1 cellular context compared by ENCODE assay signal in the genomic region with DNA sequence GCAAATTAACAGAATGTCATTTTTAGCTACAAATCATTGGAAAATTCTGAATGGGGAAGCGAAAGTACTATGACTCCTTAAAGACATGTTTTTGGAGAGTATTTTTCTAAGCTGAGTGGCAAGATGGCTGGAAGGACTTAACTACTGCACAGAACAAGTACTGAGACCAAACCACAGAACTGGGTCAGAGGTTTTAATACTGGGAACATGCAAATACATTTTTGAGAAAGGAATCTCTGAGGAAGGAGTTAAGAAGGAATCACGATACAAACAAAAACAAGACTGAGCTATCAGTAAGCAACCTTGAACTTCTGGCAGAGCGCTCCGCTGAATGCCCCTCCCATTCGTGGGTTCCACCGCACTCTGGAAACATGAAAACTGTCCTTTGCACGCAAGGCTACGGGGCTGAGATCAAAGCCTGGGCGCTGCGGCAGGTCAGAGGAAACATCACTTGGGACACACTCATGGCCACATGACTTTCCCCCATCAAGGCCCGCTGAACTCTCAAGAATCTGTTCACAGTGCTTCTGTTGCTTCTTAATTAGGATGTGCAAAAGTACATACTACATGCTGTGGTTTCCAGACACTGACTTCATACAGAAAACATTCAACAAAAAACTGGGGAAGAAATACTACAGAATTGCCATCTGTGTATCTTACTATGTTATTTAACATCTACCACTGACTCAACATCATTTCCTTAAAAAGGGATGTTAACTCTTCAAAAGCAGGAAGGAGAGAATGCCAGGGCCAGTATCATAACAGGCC.
TF ChIP-seq lines count a peak whose summit lies in the region.

No MANE protein-coding gene starts in this region.

TF ChIP-seq in HepG2, 621 proteins besides CTCF, POLR2A, EP300 and RAD21 (continued from another document and continues in another):
- TF ChIP-seq, protein P1, sequence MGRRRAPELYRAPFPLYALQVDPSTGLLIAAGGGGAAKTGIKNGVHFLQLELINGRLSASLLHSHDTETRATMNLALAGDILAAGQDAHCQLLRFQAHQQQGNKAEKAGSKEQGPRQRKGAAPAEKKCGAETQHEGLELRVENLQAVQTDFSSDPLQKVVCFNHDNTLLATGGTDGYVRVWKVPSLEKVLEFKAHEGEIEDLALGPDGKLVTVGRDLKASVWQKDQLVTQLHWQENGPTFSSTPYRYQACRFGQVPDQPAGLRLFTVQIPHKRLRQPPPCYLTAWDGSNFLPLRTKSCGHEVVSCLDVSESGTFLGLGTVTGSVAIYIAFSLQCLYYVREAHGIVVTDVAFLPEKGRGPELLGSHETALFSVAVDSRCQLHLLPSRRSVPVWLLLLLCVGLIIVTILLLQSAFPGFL (CRISPR knock-in tag; IDR thresholded peaks at IDR 0.05) = no peak
- TF ChIP-seq SIX1 (CRISPR knock-in tag; IDR thresholded peaks at IDR 0.05; ENCODE audit: borderline replicate concordance) (peak; percentile 79), ZNF256 (CRISPR knock-in tag; conservative IDR thresholded peaks at IDR 0.05) (peak; percentile 85; the same call in 1 of the 2 replicates), RFX3 (CRISPR knock-in tag; IDR thresholded peaks at IDR 0.05) (no peak; the same call in 1 of the 2 replicates), ZNF644 (CRISPR knock-in tag; IDR thresholded peaks at IDR 0.05; ENCODE audit: low read depth) (peak; percentile 94), JUN (CRISPR knock-in tag; IDR thresholded peaks at IDR 0.05) (peak; percentile 80; the same call in 1 of the 2 replicates), HNRNPUL1 (IDR thresholded peaks at IDR 0.05; ENCODE audit: low read depth, low read length) (no peak), SP1 (IDR thresholded peaks at IDR 0.05) (no peak), SP1 (CRISPR knock-in tag; IDR thresholded peaks at IDR 0.05) (peak; percentile 77; the same call in 1 of the 2 replicates), ZNF543 (CRISPR knock-in tag; IDR thresholded peaks at IDR 0.05) (peak; percentile 66; the same call in 1 of the 2 replicates), ZNF768 (CRISPR knock-in tag; IDR thresholded peaks at IDR 0.05) (peak; percentile 55; the same call in 1 of the 2 replicates), BRCA1 (CRISPR knock-in tag; IDR thresholded peaks at IDR 0.05) (no peak), ZSCAN30 (CRISPR knock-in tag; IDR thresholded peaks at IDR 0.05) (no peak), IRF2 (CRISPR knock-in tag; IDR thresholded peaks at IDR 0.05) (peak; percentile 99), IKZF4 (CRISPR knock-in tag; IDR thresholded peaks at IDR 0.05; ENCODE audit: borderline replicate concordance, low read depth, not compliant biosample characterization) (peak; percentile 54), ZNF746 (CRISPR knock-in tag; IDR thresholded peaks at IDR 0.05) (peak; percentile 83; the same call in 1 of the 2 replicates), ZNF7 (CRISPR knock-in tag; IDR thresholded peaks at IDR 0.05) (no peak), ZFP62 (CRISPR knock-in tag; IDR thresholded peaks at IDR 0.05) (no peak), POGZ (CRISPR knock-in tag; IDR thresholded peaks at IDR 0.05) (peak; percentile 98), RFXAP (CRISPR knock-in tag; IDR thresholded peaks at IDR 0.05; ENCODE audit: borderline replicate concordance) (peak; percentile 80), KDM6A (CRISPR knock-in tag; IDR thresholded peaks at IDR 0.05; ENCODE audit: low read depth) (peak; percentile 97), ZNF878 (CRISPR knock-in tag; IDR thresholded peaks at IDR 0.05) (peak; percentile 92), FOXC1 (CRISPR knock-in tag; IDR thresholded peaks at IDR 0.05; ENCODE audit: borderline replicate concordance) (peak; percentile 69; the same call in 1 of the 2 replicates), ZNF446 (CRISPR knock-in tag; IDR thresholded peaks at IDR 0.05) (no peak; the same call in 1 of the 2 replicates), REXO4 (CRISPR knock-in tag; IDR thresholded peaks at IDR 0.05; ENCODE audit: borderline replicate concordance) (no peak), TOPORS (CRISPR knock-in tag; IDR thresholded peaks at IDR 0.05) (peak; percentile 61; the same call in 1 of the 2 replicates), KAT7 (CRISPR knock-in tag; IDR thresholded peaks at IDR 0.05; ENCODE audit: borderline replicate concordance) (peak; percentile 96), STAG1 (CRISPR knock-in tag; IDR thresholded peaks at IDR 0.05) (no peak), TRIM24 (CRISPR knock-in tag; IDR thresholded peaks at IDR 0.05) (no peak), MTF2 (CRISPR knock-in tag; IDR thresholded peaks at IDR 0.05; ENCODE audit: borderline replicate concordance) (no peak), ZNF660 (CRISPR knock-in tag; IDR thresholded peaks at IDR 0.05; ENCODE audit: borderline replicate concordance, low read depth) (no peak), MIXL1 (CRISPR knock-in tag; IDR thresholded peaks at IDR 0.05) (peak; percentile 97), ZNF556 (CRISPR knock-in tag; IDR thresholded peaks at IDR 0.05; ENCODE audit: borderline replicate concordance) (peak; percentile 95; the same call in 1 of the 2 replicates)
- TF ChIP-seq, protein P2, sequence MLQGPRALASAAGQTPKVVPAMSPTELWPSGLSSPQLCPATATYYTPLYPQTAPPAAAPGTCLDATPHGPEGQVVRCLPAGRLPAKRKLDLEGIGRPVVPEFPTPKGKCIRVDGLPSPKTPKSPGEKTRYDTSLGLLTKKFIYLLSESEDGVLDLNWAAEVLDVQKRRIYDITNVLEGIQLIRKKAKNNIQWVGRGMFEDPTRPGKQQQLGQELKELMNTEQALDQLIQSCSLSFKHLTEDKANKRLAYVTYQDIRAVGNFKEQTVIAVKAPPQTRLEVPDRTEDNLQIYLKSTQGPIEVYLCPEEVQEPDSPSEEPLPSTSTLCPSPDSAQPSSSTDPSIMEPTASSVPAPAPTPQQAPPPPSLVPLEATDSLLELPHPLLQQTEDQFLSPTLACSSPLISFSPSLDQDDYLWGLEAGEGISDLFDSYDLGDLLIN (CRISPR knock-in tag; IDR thresholded peaks at IDR 0.05; ENCODE audit: borderline replicate concordance) = no peak
- TF ChIP-seq, protein P3, sequence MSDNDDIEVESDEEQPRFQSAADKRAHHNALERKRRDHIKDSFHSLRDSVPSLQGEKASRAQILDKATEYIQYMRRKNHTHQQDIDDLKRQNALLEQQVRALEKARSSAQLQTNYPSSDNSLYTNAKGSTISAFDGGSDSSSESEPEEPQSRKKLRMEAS (IDR thresholded peaks at IDR 0.05) = peak; percentile 93
- TF ChIP-seq, protein P4, sequence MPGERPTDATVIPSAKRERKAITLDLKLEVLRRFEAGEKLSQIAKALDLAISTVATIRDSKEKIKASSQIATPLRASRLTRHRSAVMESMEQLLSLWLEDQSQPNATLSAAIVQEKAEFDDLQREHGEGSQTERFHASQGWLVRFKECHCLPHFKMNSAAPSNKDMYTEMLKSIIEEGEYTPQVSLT (CRISPR knock-in tag; IDR thresholded peaks at IDR 0.05; ENCODE audit: borderline replicate concordance, low read depth) = no peak
- TF ChIP-seq, protein P5, sequence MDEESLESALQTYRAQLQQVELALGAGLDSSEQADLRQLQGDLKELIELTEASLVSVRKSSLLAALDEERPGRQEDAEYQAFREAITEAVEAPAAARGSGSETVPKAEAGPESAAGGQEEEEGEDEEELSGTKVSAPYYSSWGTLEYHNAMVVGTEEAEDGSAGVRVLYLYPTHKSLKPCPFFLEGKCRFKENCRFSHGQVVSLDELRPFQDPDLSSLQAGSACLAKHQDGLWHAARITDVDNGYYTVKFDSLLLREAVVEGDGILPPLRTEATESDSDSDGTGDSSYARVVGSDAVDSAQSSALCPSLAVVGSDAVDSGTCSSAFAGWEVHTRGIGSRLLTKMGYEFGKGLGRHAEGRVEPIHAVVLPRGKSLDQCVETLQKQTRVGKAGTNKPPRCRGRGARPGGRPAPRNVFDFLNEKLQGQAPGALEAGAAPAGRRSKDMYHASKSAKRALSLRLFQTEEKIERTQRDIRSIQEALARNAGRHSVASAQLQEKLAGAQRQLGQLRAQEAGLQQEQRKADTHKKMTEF (CRISPR knock-in tag; IDR thresholded peaks at IDR 0.05) = peak; percentile 99
- TF ChIP-seq, protein P6, sequence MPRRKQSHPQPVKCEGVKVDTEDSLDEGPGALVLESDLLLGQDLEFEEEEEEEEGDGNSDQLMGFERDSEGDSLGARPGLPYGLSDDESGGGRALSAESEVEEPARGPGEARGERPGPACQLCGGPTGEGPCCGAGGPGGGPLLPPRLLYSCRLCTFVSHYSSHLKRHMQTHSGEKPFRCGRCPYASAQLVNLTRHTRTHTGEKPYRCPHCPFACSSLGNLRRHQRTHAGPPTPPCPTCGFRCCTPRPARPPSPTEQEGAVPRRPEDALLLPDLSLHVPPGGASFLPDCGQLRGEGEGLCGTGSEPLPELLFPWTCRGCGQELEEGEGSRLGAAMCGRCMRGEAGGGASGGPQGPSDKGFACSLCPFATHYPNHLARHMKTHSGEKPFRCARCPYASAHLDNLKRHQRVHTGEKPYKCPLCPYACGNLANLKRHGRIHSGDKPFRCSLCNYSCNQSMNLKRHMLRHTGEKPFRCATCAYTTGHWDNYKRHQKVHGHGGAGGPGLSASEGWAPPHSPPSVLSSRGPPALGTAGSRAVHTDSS (CRISPR knock-in tag; conservative IDR thresholded peaks at IDR 0.05) = no peak
- TF ChIP-seq, protein P7, sequence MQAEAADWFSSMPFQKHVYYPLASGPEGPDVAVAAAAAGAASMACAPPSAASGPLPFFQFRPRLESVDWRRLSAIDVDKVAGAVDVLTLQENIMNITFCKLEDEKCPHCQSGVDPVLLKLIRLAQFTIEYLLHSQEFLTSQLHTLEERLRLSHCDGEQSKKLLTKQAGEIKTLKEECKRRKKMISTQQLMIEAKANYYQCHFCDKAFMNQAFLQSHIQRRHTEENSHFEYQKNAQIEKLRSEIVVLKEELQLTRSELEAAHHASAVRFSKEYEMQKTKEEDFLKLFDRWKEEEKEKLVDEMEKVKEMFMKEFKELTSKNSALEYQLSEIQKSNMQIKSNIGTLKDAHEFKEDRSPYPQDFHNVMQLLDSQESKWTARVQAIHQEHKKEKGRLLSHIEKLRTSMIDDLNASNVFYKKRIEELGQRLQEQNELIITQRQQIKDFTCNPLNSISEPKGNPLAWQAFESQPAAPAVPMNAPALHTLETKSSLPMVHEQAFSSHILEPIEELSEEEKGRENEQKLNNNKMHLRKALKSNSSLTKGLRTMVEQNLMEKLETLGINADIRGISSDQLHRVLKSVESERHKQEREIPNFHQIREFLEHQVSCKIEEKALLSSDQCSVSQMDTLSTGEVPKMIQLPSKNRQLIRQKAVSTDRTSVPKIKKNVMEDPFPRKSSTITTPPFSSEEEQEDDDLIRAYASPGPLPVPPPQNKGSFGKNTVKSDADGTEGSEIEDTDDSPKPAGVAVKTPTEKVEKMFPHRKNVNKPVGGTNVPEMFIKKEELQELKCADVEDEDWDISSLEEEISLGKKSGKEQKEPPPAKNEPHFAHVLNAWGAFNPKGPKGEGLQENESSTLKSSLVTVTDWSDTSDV (CRISPR knock-in tag; IDR thresholded peaks at IDR 0.05) = no peak
- TF ChIP-seq, protein P8, sequence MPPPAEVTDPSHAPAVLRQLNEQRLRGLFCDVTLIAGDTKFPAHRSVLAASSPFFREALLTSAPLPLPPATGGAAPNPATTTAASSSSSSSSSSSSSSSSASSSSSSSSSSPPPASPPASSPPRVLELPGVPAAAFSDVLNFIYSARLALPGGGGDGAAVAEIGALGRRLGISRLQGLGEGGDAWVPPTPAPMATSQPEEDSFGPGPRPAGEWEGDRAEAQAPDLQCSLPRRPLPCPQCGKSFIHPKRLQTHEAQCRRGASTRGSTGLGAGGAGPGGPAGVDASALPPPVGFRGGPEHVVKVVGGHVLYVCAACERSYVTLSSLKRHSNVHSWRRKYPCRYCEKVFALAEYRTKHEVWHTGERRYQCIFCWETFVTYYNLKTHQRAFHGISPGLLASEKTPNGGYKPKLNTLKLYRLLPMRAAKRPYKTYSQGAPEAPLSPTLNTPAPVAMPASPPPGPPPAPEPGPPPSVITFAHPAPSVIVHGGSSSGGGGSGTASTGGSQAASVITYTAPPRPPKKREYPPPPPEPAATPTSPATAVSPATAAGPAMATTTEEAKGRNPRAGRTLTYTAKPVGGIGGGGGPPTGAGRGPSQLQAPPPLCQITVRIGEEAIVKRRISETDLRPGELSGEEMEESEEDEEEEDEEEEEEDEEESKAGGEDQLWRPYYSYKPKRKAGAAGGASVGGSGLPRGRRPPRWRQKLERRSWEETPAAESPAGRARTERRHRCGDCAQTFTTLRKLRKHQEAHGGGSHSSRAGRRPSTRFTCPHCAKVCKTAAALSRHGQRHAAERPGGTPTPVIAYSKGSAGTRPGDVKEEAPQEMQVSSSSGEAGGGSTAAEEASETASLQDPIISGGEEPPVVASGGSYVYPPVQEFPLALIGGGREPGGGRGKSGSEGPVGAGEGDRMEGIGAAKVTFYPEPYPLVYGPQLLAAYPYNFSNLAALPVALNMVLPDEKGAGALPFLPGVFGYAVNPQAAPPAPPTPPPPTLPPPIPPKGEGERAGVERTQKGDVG (CRISPR knock-in tag; IDR thresholded peaks at IDR 0.05; ENCODE audit: borderline replicate concordance) = peak; percentile 95
- TF ChIP-seq, protein P9, sequence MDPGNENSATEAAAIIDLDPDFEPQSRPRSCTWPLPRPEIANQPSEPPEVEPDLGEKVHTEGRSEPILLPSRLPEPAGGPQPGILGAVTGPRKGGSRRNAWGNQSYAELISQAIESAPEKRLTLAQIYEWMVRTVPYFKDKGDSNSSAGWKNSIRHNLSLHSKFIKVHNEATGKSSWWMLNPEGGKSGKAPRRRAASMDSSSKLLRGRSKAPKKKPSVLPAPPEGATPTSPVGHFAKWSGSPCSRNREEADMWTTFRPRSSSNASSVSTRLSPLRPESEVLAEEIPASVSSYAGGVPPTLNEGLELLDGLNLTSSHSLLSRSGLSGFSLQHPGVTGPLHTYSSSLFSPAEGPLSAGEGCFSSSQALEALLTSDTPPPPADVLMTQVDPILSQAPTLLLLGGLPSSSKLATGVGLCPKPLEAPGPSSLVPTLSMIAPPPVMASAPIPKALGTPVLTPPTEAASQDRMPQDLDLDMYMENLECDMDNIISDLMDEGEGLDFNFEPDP (CRISPR knock-in tag; conservative IDR thresholded peaks at IDR 0.05) = no peak
- TF ChIP-seq, protein P10, sequence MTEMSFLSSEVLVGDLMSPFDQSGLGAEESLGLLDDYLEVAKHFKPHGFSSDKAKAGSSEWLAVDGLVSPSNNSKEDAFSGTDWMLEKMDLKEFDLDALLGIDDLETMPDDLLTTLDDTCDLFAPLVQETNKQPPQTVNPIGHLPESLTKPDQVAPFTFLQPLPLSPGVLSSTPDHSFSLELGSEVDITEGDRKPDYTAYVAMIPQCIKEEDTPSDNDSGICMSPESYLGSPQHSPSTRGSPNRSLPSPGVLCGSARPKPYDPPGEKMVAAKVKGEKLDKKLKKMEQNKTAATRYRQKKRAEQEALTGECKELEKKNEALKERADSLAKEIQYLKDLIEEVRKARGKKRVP (CRISPR knock-in tag; IDR thresholded peaks at IDR 0.05) = peak in 1 of 2 experiments; percentile 71; a peak in 2 of 4 replicates
- TF ChIP-seq, protein P11, sequence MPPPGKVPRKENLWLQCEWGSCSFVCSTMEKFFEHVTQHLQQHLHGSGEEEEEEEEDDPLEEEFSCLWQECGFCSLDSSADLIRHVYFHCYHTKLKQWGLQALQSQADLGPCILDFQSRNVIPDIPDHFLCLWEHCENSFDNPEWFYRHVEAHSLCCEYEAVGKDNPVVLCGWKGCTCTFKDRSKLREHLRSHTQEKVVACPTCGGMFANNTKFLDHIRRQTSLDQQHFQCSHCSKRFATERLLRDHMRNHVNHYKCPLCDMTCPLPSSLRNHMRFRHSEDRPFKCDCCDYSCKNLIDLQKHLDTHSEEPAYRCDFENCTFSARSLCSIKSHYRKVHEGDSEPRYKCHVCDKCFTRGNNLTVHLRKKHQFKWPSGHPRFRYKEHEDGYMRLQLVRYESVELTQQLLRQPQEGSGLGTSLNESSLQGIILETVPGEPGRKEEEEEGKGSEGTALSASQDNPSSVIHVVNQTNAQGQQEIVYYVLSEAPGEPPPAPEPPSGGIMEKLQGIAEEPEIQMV (CRISPR knock-in tag; IDR thresholded peaks at IDR 0.05; ENCODE audit: low read depth) = peak; percentile 89; the same call in 1 of the 2 replicates
